In the genomic region with DNA sequence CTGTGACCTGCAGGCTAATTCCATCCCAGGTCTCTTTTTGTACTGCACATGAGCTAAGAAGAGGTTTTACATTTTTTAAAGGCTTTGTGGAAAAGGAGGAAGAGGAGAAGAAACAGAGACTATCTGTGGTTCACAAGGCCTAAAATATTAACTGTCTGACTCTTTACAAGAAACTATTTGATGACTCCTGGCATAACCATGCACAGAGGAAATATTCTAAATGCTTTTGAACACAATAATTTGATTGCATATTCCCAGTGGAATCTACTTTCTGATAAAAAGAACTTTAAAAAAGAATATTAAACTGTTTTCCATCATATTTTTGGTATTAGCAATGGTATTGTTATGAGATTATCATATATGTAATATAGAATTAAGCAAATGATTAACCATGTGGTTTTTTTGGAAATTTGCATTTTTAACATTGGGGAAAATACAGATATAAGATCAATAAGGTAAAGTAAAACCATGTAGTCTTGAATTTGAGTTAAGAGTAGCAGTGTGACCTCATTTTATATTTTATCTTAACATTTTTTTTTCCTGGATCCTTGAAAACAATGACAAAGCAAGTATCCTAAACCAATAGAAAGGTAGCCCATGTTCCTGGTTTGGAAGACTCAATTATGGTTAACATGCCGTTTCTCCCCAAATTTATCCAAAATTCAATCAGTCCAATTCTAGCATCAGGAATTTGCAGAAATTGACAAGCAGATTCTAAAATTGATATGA, we compare ENCODE assay signal across 1 cellular context.
TF ChIP-seq lines count a peak whose summit lies in the region.

No MANE protein-coding gene starts in this region.

TF ChIP-seq in SK-N-SH, 30 proteins besides CTCF, POLR2A, EP300 and RAD21:
- no peak; the same call in 1 of the 2 replicates for TF ChIP-seq NFIC (IDR thresholded peaks at IDR 0.05; ENCODE audit: borderline replicate concordance)
- no peak for TF ChIP-seq MXI1 (IDR thresholded peaks at IDR 0.05; ENCODE audit: low read depth, low read length)
- peak; percentile 56 for TF ChIP-seq JUND (IDR thresholded peaks at IDR 0.05)
- no peak for TF ChIP-seq FOXJ3 (CRISPR knock-in tag; IDR thresholded peaks at IDR 0.05)
- TF ChIP-seq, protein P1, sequence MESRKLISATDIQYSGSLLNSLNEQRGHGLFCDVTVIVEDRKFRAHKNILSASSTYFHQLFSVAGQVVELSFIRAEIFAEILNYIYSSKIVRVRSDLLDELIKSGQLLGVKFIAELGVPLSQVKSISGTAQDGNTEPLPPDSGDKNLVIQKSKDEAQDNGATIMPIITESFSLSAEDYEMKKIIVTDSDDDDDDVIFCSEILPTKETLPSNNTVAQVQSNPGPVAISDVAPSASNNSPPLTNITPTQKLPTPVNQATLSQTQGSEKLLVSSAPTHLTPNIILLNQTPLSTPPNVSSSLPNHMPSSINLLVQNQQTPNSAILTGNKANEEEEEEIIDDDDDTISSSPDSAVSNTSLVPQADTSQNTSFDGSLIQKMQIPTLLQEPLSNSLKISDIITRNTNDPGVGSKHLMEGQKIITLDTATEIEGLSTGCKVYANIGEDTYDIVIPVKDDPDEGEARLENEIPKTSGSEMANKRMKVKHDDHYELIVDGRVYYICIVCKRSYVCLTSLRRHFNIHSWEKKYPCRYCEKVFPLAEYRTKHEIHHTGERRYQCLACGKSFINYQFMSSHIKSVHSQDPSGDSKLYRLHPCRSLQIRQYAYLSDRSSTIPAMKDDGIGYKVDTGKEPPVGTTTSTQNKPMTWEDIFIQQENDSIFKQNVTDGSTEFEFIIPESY (IDR thresholded peaks at IDR 0.05; ENCODE audit: borderline replicate concordance, low read depth): no peak
- TF ChIP-seq POLR2AphosphoS5 (IDR thresholded peaks at IDR 0.05; ENCODE audit: low read depth, low read length): no peak
- TF ChIP-seq FOSL2 (IDR thresholded peaks at IDR 0.05; ENCODE audit: borderline replicate concordance, low read depth): peak; percentile 68
- TF ChIP-seq, protein P2, sequence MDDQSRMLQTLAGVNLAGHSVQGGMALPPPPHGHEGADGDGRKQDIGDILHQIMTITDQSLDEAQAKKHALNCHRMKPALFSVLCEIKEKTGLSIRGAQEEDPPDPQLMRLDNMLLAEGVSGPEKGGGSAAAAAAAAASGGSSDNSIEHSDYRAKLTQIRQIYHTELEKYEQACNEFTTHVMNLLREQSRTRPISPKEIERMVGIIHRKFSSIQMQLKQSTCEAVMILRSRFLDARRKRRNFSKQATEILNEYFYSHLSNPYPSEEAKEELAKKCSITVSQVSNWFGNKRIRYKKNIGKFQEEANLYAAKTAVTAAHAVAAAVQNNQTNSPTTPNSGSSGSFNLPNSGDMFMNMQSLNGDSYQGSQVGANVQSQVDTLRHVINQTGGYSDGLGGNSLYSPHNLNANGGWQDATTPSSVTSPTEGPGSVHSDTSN (IDR thresholded peaks at IDR 0.05): peak; percentile 4; the same call in 1 of the 2 replicates
- no peak for TF ChIP-seq MEF2A (IDR thresholded peaks at IDR 0.05; ENCODE audit: borderline replicate concordance, low read depth)
- TF ChIP-seq TEAD4 (IDR thresholded peaks at IDR 0.05; ENCODE audit: borderline replicate concordance, insufficient read depth): peak; percentile 67; the same call in 1 of the 2 replicates
- TF ChIP-seq RXRA (IDR thresholded peaks at IDR 0.05; ENCODE audit: borderline replicate concordance, low read depth): no peak
- TF ChIP-seq TCF12 (IDR thresholded peaks at IDR 0.05): peak; percentile 24; the same call in 1 of the 2 replicates
- TF ChIP-seq SIN3A (IDR thresholded peaks at IDR 0.05; ENCODE audit: borderline replicate concordance, low read depth, low read length): no peak
- TF ChIP-seq ELF1 (IDR thresholded peaks at IDR 0.05): no peak
